Comparison of ENCODE assay signal across 11 cellular contexts in genomic region chr2:1605102-1605501, GRCh38.
DNase-seq lines count a peak whose midpoint lies in the region; ATAC-seq, FAIRE-seq and TF ChIP-seq lines count a peak whose summit lies in the region.
"Had no signal": no experiment of that assay in that cellular context is flagged by ENCODE, and none has a peak within 500 bp of the region (broad histone marks: within the 10 kb centered on the region; RNA-seq: fewer than 3 reads in every experiment).

No MANE protein-coding gene starts in this region.

- BruUV-seq in K562 (replicated peaks; lab: Mats Ljungman, UMichigan): no TSS peak

- no peak overlapping the region for H3K27ac ChIP-seq in K562 (ENCODE audit: extremely low read depth, low read depth, low read length)
- H3K27ac ChIP-seq: 22Rv1 had no signal

- H3K9ac ChIP-seq in K562 (ENCODE audit: insufficient read depth in 1 of 2, low read depth in 2 of 2, low read length in 2 of 2) (no peak overlapping the region), skeletal muscle satellite cell (ENCODE audit: low read depth, low read length) (peak overlapping the region; percentile 26)

- peak; percentile 72 for DNase-seq in DMS 273 (lab: John Stamatoyannopoulos, UW; ENCODE audit: unreplicated experiment)
- no peak for DNase-seq in DMS 273 treated with DMSO at 0.1 percent for 48 hours (lab: John Stamatoyannopoulos, UW)
- no peak for DNase-seq in K562 (ENCODE audit: extremely low read depth in 1 of 4, low spot score in 3 of 4)
- peak; percentile 79 for DNase-seq in islet precursor cell
- DNase-seq in natural killer cell: no peak
- DNase-seq: activated B cell treated with CpG ODN at 0.5 μM for 24 hours had no signal

- H3K9me3 ChIP-seq in K562 (replicated peaks; ENCODE audit: control insufficient read depth, insufficient read depth, low read depth, low read length): no peaks in the 10 kb centered on the region
- H3K9me3 ChIP-seq in skeletal muscle satellite cell (replicated peaks; ENCODE audit: low read length): no peaks in the 10 kb centered on the region

- intact Hi-C loops in K562 (cut with micrococcal nuclease) (no loop called here), natural killer cell (cut with micrococcal nuclease) (no loop called here)

- H3K4me2 ChIP-seq in K562 (ENCODE audit: insufficient read depth, low read length) (no peak overlapping the region), skeletal muscle satellite cell (ENCODE audit: low read length) (peak overlapping the region; percentile 59)

- H3K36me3 Mint-ChIP-seq in natural killer cell: no peaks in the 10 kb centered on the region
- H3K36me3 Mint-ChIP-seq: activated naive CD8-positive, alpha-beta T cell had no signal

- no peaks in the 10 kb centered on the region; the same call in 1 of the 2 replicates for H4K20me1 ChIP-seq in K562 (replicated peaks; ENCODE audit: control insufficient read depth, insufficient read depth, low read length)

- peaks cover 0 to 5% of the 10 kb centered on the region in 2 experiments; a peak in 1 of 5 replicates for H3K4me1 ChIP-seq in K562 (replicated peaks in 1 of 2; ENCODE audit: control insufficient read depth in 2 of 2, insufficient read depth in 2 of 2, low read length in 2 of 2)
- peaks cover 42% of the 10 kb centered on the region for H3K4me1 ChIP-seq in skeletal muscle satellite cell (ENCODE audit: control insufficient read depth, insufficient read depth, low read length)

- CTCF ChIA-PET in K562 (lab: Yijun Ruan, JAX; ENCODE audit: low intra/inter-chr PET ratio): no interaction called here

- 2% methylated on average over 13 of the region's 16 CpGs for WGBS in K562 (ENCODE audit: insufficient coverage, low coverage, missing lambda C conversion rate)

- no peaks in the 10 kb centered on the region for H3K79me2 ChIP-seq in K562 (ENCODE audit: control insufficient read depth, insufficient read depth, low read length)

- H3K36me3 ChIP-seq in K562 (ENCODE audit: control insufficient read depth, insufficient read depth, low read length) (no peaks in the 10 kb centered on the region), skeletal muscle satellite cell (ENCODE audit: insufficient read depth, low read length) (no peaks in the 10 kb centered on the region)

- peak; percentile 40; the same call in 2 of the 3 replicates for ATAC-seq in K562
- no peak for ATAC-seq in GM21381 (IDR thresholded peaks at IDR 0.05; ENCODE audit: unreplicated experiment)
- ATAC-seq in HG03571 (IDR thresholded peaks at IDR 0.05; ENCODE audit: unreplicated experiment): no peak
- ATAC-seq in natural killer cell: no peak

- TF ChIP-seq RAD21 in K562 (CRISPR knock-in tag; conservative IDR thresholded peaks at IDR 0.05 in 1 of 2, IDR thresholded peaks at IDR 0.05 in 1 of 2): no peak

- H2AFZ ChIP-seq in K562 (ENCODE audit: low read depth, low read length): no peak overlapping the region

- no peak for TF ChIP-seq POLR2A in K562 (conservative IDR thresholded peaks at IDR 0.05)

- H3K9me1 ChIP-seq in K562 (ENCODE audit: control insufficient read depth, insufficient read depth, low read length): peaks cover 4% of the 10 kb centered on the region

- TF ChIP-seq CTCF in K562 (IDR thresholded peaks at IDR 0.05 in 2 of 3, conservative IDR thresholded peaks at IDR 0.05 in 1 of 3; ENCODE audit: insufficient read depth in 2 of 3, low read depth in 1 of 3, low read length in 3 of 3): no peak
- no peak for TF ChIP-seq CTCF in natural killer cell (IDR thresholded peaks at IDR 0.05)

- H3K27me3 ChIP-seq in K562 (ENCODE audit: control insufficient read depth in 2 of 2, insufficient read depth in 2 of 2, low read length in 2 of 2): peaks cover 2 to 55% of the 10 kb centered on the region in 2 experiments; a peak in 2 of 5 replicates
- peaks cover 5% of the 10 kb centered on the region for H3K27me3 ChIP-seq in skeletal muscle satellite cell (ENCODE audit: control insufficient read depth, insufficient read depth, low read length)

- FAIRE-seq in K562 (lab: Jason Lieb, UNC): no peak

- no peak overlapping the region for H3K27ac Mint-ChIP-seq in natural killer cell
- H3K27ac Mint-ChIP-seq: activated B cell treated with CpG ODN at 0.5 μM for 24 hours; activated naive CD8-positive, alpha-beta T cell had no signal

- H3K27me3 Mint-ChIP-seq in natural killer cell (ENCODE audit: low read depth in 2 of 2): peaks cover 0 to 4% of the 10 kb centered on the region in 2 donors
- H3K27me3 Mint-ChIP-seq: activated B cell treated with CpG ODN at 0.5 μM for 24 hours had no signal

- POLR2A ChIA-PET in K562 (lab: Yijun Ruan, JAX): no interaction called here

- in situ Hi-C loops in K562 (cut with MboI): no loop called here

- H3K4me3 ChIP-seq in K562 (no peak overlapping the region), skeletal muscle satellite cell (ENCODE audit: low read length) (peak overlapping the region; percentile 52)

- no peaks in the 10 kb centered on the region for H3K9me3 Mint-ChIP-seq in natural killer cell
- H3K9me3 Mint-ChIP-seq: activated B cell treated with CpG ODN at 0.5 μM for 24 hours had no signal

- H3K4me3 Mint-ChIP-seq in natural killer cell: no peak overlapping the region
- H3K4me3 Mint-ChIP-seq: activated B cell treated with CpG ODN at 0.5 μM for 24 hours; activated naive CD8-positive, alpha-beta T cell had no signal

- H3K4me1 Mint-ChIP-seq in natural killer cell: no peaks in the 10 kb centered on the region

- TF ChIP-seq EP300 in K562 (IDR thresholded peaks at IDR 0.05; ENCODE audit: low read length): no peak

TF ChIP-seq in K562, 482 proteins besides CTCF, POLR2A, EP300 and RAD21:
- TF ChIP-seq FIP1L1 (IDR thresholded peaks at IDR 0.05; ENCODE audit: low read depth, low read length, poor library complexity, severe bottlenecking): no peak
- no peak for TF ChIP-seq E2F1 (CRISPR knock-in tag; IDR thresholded peaks at IDR 0.05)
- TF ChIP-seq CREB1 (IDR thresholded peaks at IDR 0.05): no peak
- 0 out of 2 replicates have a peak, but pooled peaks have one; percentile 22 for TF ChIP-seq CREB1 (CRISPR knock-in tag; IDR thresholded peaks at IDR 0.05)
- 0 out of 2 replicates have a peak, but pooled peaks have one; percentile 32 for TF ChIP-seq CREM (IDR thresholded peaks at IDR 0.05; ENCODE audit: low read depth)
- no peak for TF ChIP-seq SMAD1 (IDR thresholded peaks at IDR 0.05; ENCODE audit: low read depth, low read length, partially characterized antibody)
- 0 out of 2 replicates have a peak, but pooled peaks have one; percentile 24 for TF ChIP-seq ATF1 (CRISPR knock-in tag; IDR thresholded peaks at IDR 0.05)
- peak; percentile 44 for TF ChIP-seq ATF1 (tag; IDR thresholded peaks at IDR 0.05)
- no peak for TF ChIP-seq NR4A1 (CRISPR knock-in tag; IDR thresholded peaks at IDR 0.05)
- TF ChIP-seq NR4A1 (tag; IDR thresholded peaks at IDR 0.05): no peak

Comparison
In these comparisons a context has a peak if more than half of its experiments do, and no peak if none do; other contexts are left out.
1. DNase-seq: peak in DMS 273 (single experiment) and islet precursor cell (single experiment); none in DMS 273 treated with DMSO at 0.1 percent for 48 hours (single experiment), K562 (0 of 4) and natural killer cell (single experiment).